ENCODE assay signal across 39 cellular contexts in the genomic region with DNA sequence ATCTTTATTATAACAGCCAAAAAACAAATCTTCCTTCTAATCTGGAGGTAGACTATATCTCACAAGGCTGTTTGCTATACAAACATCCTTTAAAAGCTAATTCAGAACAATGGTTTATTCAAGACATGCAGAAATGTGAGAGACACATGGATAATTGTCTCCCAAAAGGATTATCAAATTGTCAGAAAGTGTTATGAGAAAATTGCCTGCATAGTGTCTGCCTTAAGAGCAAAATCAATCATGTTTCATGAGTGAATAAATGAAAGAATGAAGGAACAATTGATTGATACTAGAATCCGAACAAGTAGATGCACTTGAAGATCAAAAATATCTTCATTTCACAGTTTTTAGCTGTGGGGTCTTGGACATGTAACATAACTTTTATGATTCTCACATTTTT.
"Had no signal": no experiment of that assay in that cellular context is flagged by ENCODE, and none has a peak within 500 bp of the region (broad histone marks: within the 10 kb centered on the region; RNA-seq: fewer than 3 reads in every experiment).

No MANE protein-coding gene starts in this region.

- FAIRE-seq: bronchial epithelial cell had no signal

- H3K4me3 Mint-ChIP-seq: activated naive CD4-positive, alpha-beta T cell treated with anti-CD3 and anti-CD28 coated beads for 36 hours; activated naive CD4-positive, alpha-beta T cell treated with anti-CD3 and anti-CD28 coated beads, Interleukin-2, amount 10 ng/mL, durations not matched to agents 7 days and 5 days; activated naive CD4-positive, alpha-beta T cell treated with anti-CD3 and anti-CD28 coated beads, Interleukin-2, amount 50 U/mL, for 24 hours; activated naive CD8-positive, alpha-beta T cell; activated naive CD8-positive, alpha-beta T cell treated with anti-CD3 and anti-CD28 coated beads for 36 hours; activated naive CD8-positive, alpha-beta T cell treated with anti-CD3 and anti-CD28 coated beads, Interleukin-2, amount 10 ng/mL, durations not matched to agents 7 days and 5 days; activated naive CD8-positive, alpha-beta T cell treated with anti-CD3 and anti-CD28 coated beads, Interleukin-2, amount 50 U/mL, for 24 hours; activated T-cell treated with anti-CD3 and anti-CD28 coated beads, Interleukin-2, amount 50 U/mL, for 24 hours; activated T-cell treated with anti-CD3 and anti-CD28 coated beads, Interleukin-2, amount 50 U/mL, for 4 hours; activated T-cell treated with anti-CD3 and anti-CD28 coated beads, Interleukin-2, amount 50 U/mL, for 72 hours; activated T-helper 1 cell treated with anti-CD3 and anti-CD28 coated beads, Interleukin-12 subunit alpha, Interleukin-12 subunit beta, Interleukin-2, Interleukin-4 antibody, amounts not matched to agents 30 ng/mL and 10 ng/mL and 1 ng/mL, durations not matched to agents 14 hours and 24 hours and 36 hours; activated T-helper 17 cell treated with anti-CD3 and anti-CD28 coated beads, Interleukin-2, amount 50 U/mL, for 72 hours; brain; central memory CD8-positive, alpha-beta T cell had no signal

- H3K4me3 ChIP-seq: adrenal gland, ascending aorta, body of pancreas, breast epithelium, cardiac muscle cell had no signal

- H3K9me3 ChIP-seq: adrenal gland, ascending aorta, body of pancreas, breast epithelium had no signal

- ATAC-seq: activated naive CD4-positive, alpha-beta T cell treated with anti-CD3 and anti-CD28 coated beads, Interleukin-2, amount 50 U/mL, for 72 hours; activated naive CD8-positive, alpha-beta T cell treated with anti-CD3 and anti-CD28 coated beads, Interleukin-2, amount 50 U/mL, for 24 hours; activated T-cell treated with anti-CD3 and anti-CD28 coated beads, Interleukin-2, amount 50 U/mL, for 4 hours; activated T-cell treated with anti-CD3 and anti-CD28 coated beads, Interleukin-2, amount 50 U/mL, for 72 hours; activated T-helper 17 cell treated with anti-CD3 and anti-CD28 coated beads, Interleukin-2, amount 50 U/mL, for 72 hours; body of pancreas had no signal

- H3K27me3 Mint-ChIP-seq: activated naive CD4-positive, alpha-beta T cell treated with anti-CD3 and anti-CD28 coated beads, Interleukin-2, amount 10 ng/mL, durations not matched to agents 7 days and 5 days; activated naive CD8-positive, alpha-beta T cell treated with anti-CD3 and anti-CD28 coated beads for 36 hours; activated T-helper 17 cell treated with anti-CD3 and anti-CD28 coated beads, Interleukin-2, amount 50 U/mL, for 72 hours; brain; central memory CD8-positive, alpha-beta T cell had no signal

- H3K36me3 ChIP-seq: adrenal gland, ascending aorta, brain microvascular endothelial cell, breast epithelium, cardiac muscle cell had no signal

- H3K27me3 ChIP-seq: adrenal gland, ascending aorta, body of pancreas, brain microvascular endothelial cell, breast epithelium, cardiac muscle cell had no signal

- H3K4me1 Mint-ChIP-seq: activated naive CD4-positive, alpha-beta T cell treated with anti-CD3 and anti-CD28 coated beads, Interleukin-2, amount 10 ng/mL, durations not matched to agents 7 days and 5 days; activated naive CD4-positive, alpha-beta T cell treated with anti-CD3 and anti-CD28 coated beads, Interleukin-2, amount 50 U/mL, for 24 hours; activated naive CD8-positive, alpha-beta T cell treated with anti-CD3 and anti-CD28 coated beads for 36 hours; activated naive CD8-positive, alpha-beta T cell treated with anti-CD3 and anti-CD28 coated beads, Interleukin-2, amount 10 ng/mL, durations not matched to agents 7 days and 5 days; activated naive CD8-positive, alpha-beta T cell treated with anti-CD3 and anti-CD28 coated beads, Interleukin-2, amount 50 U/mL, for 24 hours; activated T-helper 17 cell treated with anti-CD3 and anti-CD28 coated beads, Interleukin-2, amount 50 U/mL, for 72 hours; central memory CD8-positive, alpha-beta T cell had no signal

- H3K36me3 Mint-ChIP-seq: activated naive CD4-positive, alpha-beta T cell treated with anti-CD3 and anti-CD28 coated beads, Interleukin-2, amount 10 ng/mL, durations not matched to agents 7 days and 5 days; activated naive CD4-positive, alpha-beta T cell treated with anti-CD3 and anti-CD28 coated beads, Interleukin-2, amount 50 U/mL, for 24 hours; activated naive CD8-positive, alpha-beta T cell; activated naive CD8-positive, alpha-beta T cell treated with anti-CD3 and anti-CD28 coated beads for 36 hours; activated naive CD8-positive, alpha-beta T cell treated with anti-CD3 and anti-CD28 coated beads, Interleukin-2, amount 10 ng/mL, durations not matched to agents 7 days and 5 days; brain had no signal

- H3K4me1 ChIP-seq: adrenal gland, ascending aorta, body of pancreas, breast epithelium had no signal

- DNase-seq: activated effector memory CD4-positive, alpha-beta T cell treated with anti-CD3 and anti-CD28 coated beads, Interleukin-2, amount 50 U/mL, for 16 hours; activated effector memory CD4-positive, alpha-beta T cell treated with Interleukin-2 at 50 U/mL for 16 hours; activated gamma-delta T cell; activated gamma-delta T cell treated with Interleukin-2 at 50 U/mL for 16 hours; activated naive CD4-positive, alpha-beta T cell; activated naive CD4-positive, alpha-beta T cell treated with anti-CD3 and anti-CD28 coated beads for 36 hours; activated naive CD4-positive, alpha-beta T cell treated with anti-CD3 and anti-CD28 coated beads, Interleukin-2, amount 10 ng/mL, durations not matched to agents 7 days and 5 days; activated naive CD4-positive, alpha-beta T cell treated with anti-CD3 and anti-CD28 coated beads, Interleukin-2, amount 50 U/mL, for 16 hours; activated naive CD4-positive, alpha-beta T cell treated with Interleukin-2 at 50 U/mL for 16 hours; activated naive CD8-positive, alpha-beta T cell treated with anti-CD3 and anti-CD28 coated beads for 36 hours; activated naive CD8-positive, alpha-beta T cell treated with anti-CD3 and anti-CD28 coated beads, Interleukin-2, amount 10 ng/mL, durations not matched to agents 7 days and 5 days; activated naive CD8-positive, alpha-beta T cell treated with anti-CD3 and anti-CD28 coated beads, Interleukin-2, amount 50 U/mL, for 24 hours; activated T-cell treated with anti-CD3 and anti-CD28 coated beads, Interleukin-2, amount 50 U/mL, for 1 hour; activated T-cell treated with anti-CD3 and anti-CD28 coated beads, Interleukin-2, amount 50 U/mL, for 24 hours; activated T-cell treated with anti-CD3 and anti-CD28 coated beads, Interleukin-2, amount 50 U/mL, for 4 hours; activated T-cell treated with anti-CD3 and anti-CD28 coated beads, Interleukin-2, amount 50 U/mL, for 48 hours; activated T-cell treated with anti-CD3 and anti-CD28 coated beads, Interleukin-2, amount 50 U/mL, for 72 hours; adrenal gland; amniotic stem cell; amygdala; anterior cingulate cortex; aorta; body of pancreas; brain microvascular endothelial cell; caudate nucleus; central memory CD4-positive, alpha-beta T cell; cerebellar nuclear complex had no signal

- H3K27ac ChIP-seq: adrenal gland, ascending aorta, body of pancreas, brain microvascular endothelial cell, breast epithelium, cardiac muscle cell had no signal

- H3K27ac Mint-ChIP-seq: activated naive CD4-positive, alpha-beta T cell treated with anti-CD3 and anti-CD28 coated beads for 36 hours; activated naive CD4-positive, alpha-beta T cell treated with anti-CD3 and anti-CD28 coated beads, Interleukin-2, amount 10 ng/mL, durations not matched to agents 7 days and 5 days; activated naive CD4-positive, alpha-beta T cell treated with anti-CD3 and anti-CD28 coated beads, Interleukin-2, amount 50 U/mL, for 24 hours; activated naive CD4-positive, alpha-beta T cell treated with anti-CD3 and anti-CD28 coated beads, Interleukin-2, amount 50 U/mL, for 72 hours; activated naive CD8-positive, alpha-beta T cell; activated naive CD8-positive, alpha-beta T cell treated with anti-CD3 and anti-CD28 coated beads for 36 hours; activated naive CD8-positive, alpha-beta T cell treated with anti-CD3 and anti-CD28 coated beads, Interleukin-2, amount 10 ng/mL, durations not matched to agents 7 days and 5 days; activated naive CD8-positive, alpha-beta T cell treated with anti-CD3 and anti-CD28 coated beads, Interleukin-2, amount 50 U/mL, for 24 hours; activated T-cell treated with anti-CD3 and anti-CD28 coated beads, Interleukin-2, amount 50 U/mL, for 24 hours; activated T-cell treated with anti-CD3 and anti-CD28 coated beads, Interleukin-2, amount 50 U/mL, for 72 hours; activated T-helper 1 cell treated with anti-CD3 and anti-CD28 coated beads, Interleukin-12 subunit alpha, Interleukin-12 subunit beta, Interleukin-2, Interleukin-4 antibody, amounts not matched to agents 30 ng/mL and 10 ng/mL and 1 ng/mL, durations not matched to agents 14 hours and 24 hours and 36 hours; activated T-helper 17 cell treated with anti-CD3 and anti-CD28 coated beads, Interleukin-2, amount 50 U/mL, for 72 hours; activated T-helper 2 cell treated with anti-CD3 and anti-CD28 coated beads, Interferon-gamma antibody, Interleukin-2, Interleukin-4, amounts not matched to agents 10 μg/mL and 5 μg/mL and 100 μg/mL, durations not matched to agents 14 hours and 24 hours and 36 hours had no signal

- H3K9me3 Mint-ChIP-seq: activated naive CD4-positive, alpha-beta T cell treated with anti-CD3 and anti-CD28 coated beads for 36 hours; activated naive CD8-positive, alpha-beta T cell treated with anti-CD3 and anti-CD28 coated beads for 36 hours; activated T-cell treated with anti-CD3 and anti-CD28 coated beads, Interleukin-2, amount 50 U/mL, for 4 hours had no signal
